1 cellular context compared by ENCODE assay signal in the genomic region with DNA sequence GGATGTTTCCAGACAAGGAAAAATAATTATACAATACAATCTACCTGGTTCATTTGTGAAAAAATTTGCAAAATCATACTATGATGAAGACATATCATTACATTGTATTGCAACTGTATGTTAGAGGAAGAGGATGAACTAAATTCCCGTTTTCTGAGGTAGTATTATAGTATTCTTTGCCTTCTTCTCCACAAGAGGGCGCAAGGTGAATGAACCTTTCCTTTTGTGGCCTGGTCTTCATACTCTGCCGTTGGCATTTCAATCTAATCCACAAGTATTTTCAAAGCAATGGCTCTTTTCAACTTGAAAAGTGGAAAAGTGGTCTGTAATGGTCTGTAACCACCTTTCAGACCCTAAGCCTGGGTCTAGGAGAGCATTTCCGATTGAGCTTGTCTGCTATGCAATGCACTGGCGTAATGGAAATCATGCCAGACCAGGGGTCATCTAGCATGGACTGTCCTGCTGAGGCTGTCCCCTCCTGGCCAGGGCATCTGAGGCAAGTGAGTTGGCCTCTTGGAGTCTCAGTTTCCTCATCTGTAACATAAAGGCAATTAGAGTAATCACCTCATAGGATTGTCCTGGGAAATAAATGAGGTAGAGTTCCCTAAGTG.
TF ChIP-seq lines count a peak whose summit lies in the region.

No MANE protein-coding gene starts in this region.

TF ChIP-seq in K562, 482 proteins besides CTCF, POLR2A, EP300 and RAD21 (continued from another document):
- TF ChIP-seq THAP12 (CRISPR knock-in tag; IDR thresholded peaks at IDR 0.05) (no peak), U2AF1 (optimal IDR thresholded peaks at IDR 0.05; ENCODE audit: low read depth, low read length) (no peak), ATF3 (IDR thresholded peaks at IDR 0.05) (no peak), ATF3 (CRISPR knock-in tag; conservative IDR thresholded peaks at IDR 0.05) (no peak), CEBPG (CRISPR knock-in tag; IDR thresholded peaks at IDR 0.05) (no peak), CEBPG (tag; conservative IDR thresholded peaks at IDR 0.05 in 1 of 2, IDR thresholded peaks at IDR 0.05 in 1 of 2) (0 out of 4 replicates have a peak, but pooled peaks of 1 of the 2 experiments have one; percentile 18), IFI16 (CRISPR knock-in tag; IDR thresholded peaks at IDR 0.05) (no peak), MEIS2 (IDR thresholded peaks at IDR 0.05; ENCODE audit: partially characterized antibody) (no peak), CTBP1 (IDR thresholded peaks at IDR 0.05; ENCODE audit: borderline replicate concordance) (peak; percentile 42; the same call in 1 of the 2 replicates), GATAD2B (IDR thresholded peaks at IDR 0.05; ENCODE audit: borderline replicate concordance) (peak; percentile 37; the same call in 1 of the 2 replicates), BRCA1 (IDR thresholded peaks at IDR 0.05) (no peak), BRCA1 (CRISPR knock-in tag; IDR thresholded peaks at IDR 0.05) (no peak)
- TF ChIP-seq, protein P1, sequence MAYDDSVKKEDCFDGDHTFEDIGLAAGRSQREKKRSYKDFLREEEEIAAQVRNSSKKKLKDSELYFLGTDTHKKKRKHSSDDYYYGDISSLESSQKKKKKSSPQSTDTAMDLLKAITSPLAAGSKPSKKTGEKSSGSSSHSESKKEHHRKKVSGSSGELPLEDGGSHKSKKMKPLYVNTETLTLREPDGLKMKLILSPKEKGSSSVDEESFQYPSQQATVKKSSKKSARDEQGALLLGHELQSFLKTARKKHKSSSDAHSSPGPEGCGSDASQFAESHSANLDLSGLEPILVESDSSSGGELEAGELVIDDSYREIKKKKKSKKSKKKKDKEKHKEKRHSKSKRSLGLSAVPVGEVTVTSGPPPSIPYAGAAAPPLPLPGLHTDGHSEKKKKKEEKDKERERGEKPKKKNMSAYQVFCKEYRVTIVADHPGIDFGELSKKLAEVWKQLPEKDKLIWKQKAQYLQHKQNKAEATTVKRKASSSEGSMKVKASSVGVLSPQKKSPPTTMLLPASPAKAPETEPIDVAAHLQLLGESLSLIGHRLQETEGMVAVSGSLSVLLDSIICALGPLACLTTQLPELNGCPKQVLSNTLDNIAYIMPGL (CRISPR knock-in tag; IDR thresholded peaks at IDR 0.05): no peak
- TF ChIP-seq, protein P2, sequence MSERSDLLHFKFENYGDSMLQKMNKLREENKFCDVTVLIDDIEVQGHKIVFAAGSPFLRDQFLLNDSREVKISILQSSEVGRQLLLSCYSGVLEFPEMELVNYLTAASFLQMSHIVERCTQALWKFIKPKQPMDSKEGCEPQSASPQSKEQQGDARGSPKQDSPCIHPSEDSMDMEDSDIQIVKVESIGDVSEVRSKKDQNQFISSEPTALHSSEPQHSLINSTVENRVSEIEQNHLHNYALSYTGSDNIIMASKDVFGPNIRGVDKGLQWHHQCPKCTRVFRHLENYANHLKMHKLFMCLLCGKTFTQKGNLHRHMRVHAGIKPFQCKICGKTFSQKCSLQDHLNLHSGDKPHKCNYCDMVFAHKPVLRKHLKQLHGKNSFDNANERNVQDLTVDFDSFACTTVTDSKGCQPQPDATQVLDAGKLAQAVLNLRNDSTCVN (CRISPR knock-in tag; IDR thresholded peaks at IDR 0.05): no peak
